Comparison of ENCODE assay signal across 18 cellular contexts in genomic region chr17:77800832-77801231, GRCh38.
DNase-seq lines count a peak whose midpoint lies in the region; ATAC-seq, FAIRE-seq and TF ChIP-seq lines count a peak whose summit lies in the region.
"Had no signal": no experiment of that assay in that cellular context is flagged by ENCODE, and none has a peak within 500 bp of the region (broad histone marks: within the 10 kb centered on the region; RNA-seq: fewer than 3 reads in every experiment).

No MANE protein-coding gene starts in this region.

- H3K4me1 ChIP-seq in astrocyte (ENCODE audit: insufficient read depth, low read length) (no peaks in the 10 kb centered on the region), neural progenitor cell (peaks cover 32% of the 10 kb centered on the region)
- H3K4me1 ChIP-seq: Caco-2 had no signal

- H3K9ac ChIP-seq in astrocyte (ENCODE audit: low read length) = no peak overlapping the region
- no peak overlapping the region for H3K9ac ChIP-seq in neural progenitor cell

- POLR2A ChIA-PET in HEK293T (lab: Yijun Ruan, JAX) = no interaction called here

- H3K36me3 Mint-ChIP-seq in astrocyte (ENCODE audit: low read depth, unreplicated experiment) = no peaks in the 10 kb centered on the region
- no peaks in the 10 kb centered on the region for H3K36me3 Mint-ChIP-seq in neural progenitor cell
- H3K36me3 Mint-ChIP-seq: CD4-positive, CD25-positive, alpha-beta regulatory T cell had no signal

- DNase-seq in DMS 273 (lab: John Stamatoyannopoulos, UW; ENCODE audit: unreplicated experiment) (peak; percentile 61), HEK293T (ENCODE audit: extremely low spot score) (no peak), astrocyte (ENCODE audit: low read depth) (no peak), neural progenitor cell (ENCODE audit: low spot score) (no peak), NCI-H2029 (lab: John Stamatoyannopoulos, UW) (no peak), NCI-H1105 treated with DMSO at 0.1 percent for 48 hours (lab: John Stamatoyannopoulos, UW) (no peak)
- DNase-seq: Caco-2; CD4-positive, CD25-positive, alpha-beta regulatory T cell; DMS53; KBM-7; MV-4-11; NCI-H1417 treated with DMSO at 0.1 percent for 48 hours; NCI-H2081; NCI-H526 treated with DMSO at 0.1 percent for 48 hours; PC-3; SW 1271 had no signal

- no peaks in the 10 kb centered on the region for H3K79me2 ChIP-seq in astrocyte (ENCODE audit: insufficient read depth, low read length)
- no peaks in the 10 kb centered on the region for H3K79me2 ChIP-seq in neural progenitor cell (ENCODE audit: low read depth)

- ATAC-seq in GM21447 (IDR thresholded peaks at IDR 0.05; ENCODE audit: unreplicated experiment) = no peak
- ATAC-seq: HCT116, PC-3 had no signal

- H3K4me3 ChIP-seq in astrocyte (ENCODE audit: insufficient read depth, low read depth, low read length) (no peak overlapping the region), neural progenitor cell (no peak overlapping the region)

- H3K9me3 Mint-ChIP-seq in astrocyte (ENCODE audit: unreplicated experiment) (no peaks in the 10 kb centered on the region), neural progenitor cell (no peaks in the 10 kb centered on the region)

- TF ChIP-seq CTCF in astrocyte (IDR thresholded peaks at IDR 0.05; ENCODE audit: insufficient read depth, low read depth, low read length) = no peak
- no peak for TF ChIP-seq CTCF in neural progenitor cell (IDR thresholded peaks at IDR 0.05)

- H3K4me1 Mint-ChIP-seq in astrocyte (ENCODE audit: low read depth, unreplicated experiment) (no peaks in the 10 kb centered on the region), neural progenitor cell (peaks cover 57% of the 10 kb centered on the region)

- H3K27me3 Mint-ChIP-seq in astrocyte (ENCODE audit: low read depth, unreplicated experiment) = peaks cover 73% of the 10 kb centered on the region
- H3K27me3 Mint-ChIP-seq in neural progenitor cell (ENCODE audit: insufficient read depth, low read depth) = peaks cover 32% of the 10 kb centered on the region

- CTCF ChIA-PET in HEK293T (lab: Yijun Ruan, JAX) = no interaction called here

- H3K27ac Mint-ChIP-seq in astrocyte (ENCODE audit: unreplicated experiment) (peak overlapping the region; percentile 64), neural progenitor cell (peak overlapping the region; percentile 22)
- H3K27ac Mint-ChIP-seq: CD4-positive, CD25-positive, alpha-beta regulatory T cell had no signal

- H3K4me3 Mint-ChIP-seq in astrocyte (ENCODE audit: unreplicated experiment) = no peak overlapping the region
- peak overlapping the region; percentile 13 for H3K4me3 Mint-ChIP-seq in neural progenitor cell
- H3K4me3 Mint-ChIP-seq: CD4-positive, CD25-positive, alpha-beta regulatory T cell had no signal

- H3F3A ChIP-seq in neural progenitor cell (ENCODE audit: low read depth) = peaks cover 14% of the 10 kb centered on the region

- no peaks in the 10 kb centered on the region for H3K36me3 ChIP-seq in astrocyte (ENCODE audit: insufficient read depth, low read length)
- H3K36me3 ChIP-seq in neural progenitor cell = no peaks in the 10 kb centered on the region

- FAIRE-seq in astrocyte (lab: Jason Lieb, UNC) = no peak

- no peak overlapping the region for H3K27ac ChIP-seq in astrocyte (ENCODE audit: low read depth, low read length)
- H3K27ac ChIP-seq in neural progenitor cell = no peak overlapping the region

- H3K9me3 ChIP-seq in astrocyte (ENCODE audit: insufficient read depth, low read depth, low read length) (no peaks in the 10 kb centered on the region), neural progenitor cell (ENCODE audit: low read depth) (no peaks in the 10 kb centered on the region)
- H3K9me3 ChIP-seq: Caco-2 had no signal

- peaks cover 38% of the 10 kb centered on the region for H3K27me3 ChIP-seq in astrocyte (ENCODE audit: insufficient read depth, low read length)
- H3K27me3 ChIP-seq in neural progenitor cell = no peaks in the 10 kb centered on the region

- H2AFZ ChIP-seq in astrocyte (ENCODE audit: low read depth, low read length) = no peak overlapping the region
- H2AFZ ChIP-seq in neural progenitor cell (replicated peaks) = no peak overlapping the region

- H4K20me1 ChIP-seq in astrocyte (ENCODE audit: insufficient read depth, low read length) = no peaks in the 10 kb centered on the region
- H4K20me1 ChIP-seq in neural progenitor cell (ENCODE audit: low read depth) = no peaks in the 10 kb centered on the region

- no peak overlapping the region for H3K4me2 ChIP-seq in astrocyte (ENCODE audit: low read length)
- no peak overlapping the region for H3K4me2 ChIP-seq in neural progenitor cell

TF ChIP-seq in HEK293T, 16 proteins besides CTCF, POLR2A, EP300 and RAD21:
- TF ChIP-seq SP1 (IDR thresholded peaks at IDR 0.05) (no peak), ZNF384 (IDR thresholded peaks at IDR 0.05) (no peak), CTBP1 (IDR thresholded peaks at IDR 0.05; ENCODE audit: borderline replicate concordance) (no peak), NFRKB (IDR thresholded peaks at IDR 0.05) (no peak), HDGF (IDR thresholded peaks at IDR 0.05; ENCODE audit: borderline replicate concordance) (no peak), LEF1 (IDR thresholded peaks at IDR 0.05; ENCODE audit: borderline replicate concordance) (no peak), PKNOX1 (IDR thresholded peaks at IDR 0.05) (peak; percentile 93)
TF ChIP-seq in HEK293T: peak in this region for 1.
